ENCODE assay signal across 22 cellular contexts in the genomic region with DNA sequence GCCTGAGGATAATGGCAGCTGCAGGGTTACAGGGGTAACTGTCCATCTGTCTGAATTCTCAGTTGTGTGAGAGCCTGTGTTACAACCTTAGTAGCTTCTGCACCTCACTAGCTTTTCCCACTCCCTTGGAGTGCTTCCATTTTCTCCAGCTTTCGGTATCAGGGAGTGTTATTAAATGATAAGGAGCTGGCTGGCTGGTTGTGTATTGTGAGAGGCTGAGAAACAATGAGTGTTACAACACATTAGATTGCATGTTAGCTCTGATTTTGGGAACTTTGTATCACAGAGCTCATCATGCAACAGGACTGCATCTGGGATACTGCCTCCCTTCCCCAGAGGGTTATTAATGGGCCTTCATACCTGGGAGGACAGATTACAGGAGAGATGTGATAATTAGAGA.
A peak's percentile ranks its signal among the peaks of the same experiment; 100 is the strongest.
DNase-seq lines count a peak whose midpoint lies in the region; ATAC-seq, FAIRE-seq and TF ChIP-seq lines count a peak whose summit lies in the region.
"Had no signal": no experiment of that assay in that cellular context is flagged by ENCODE, and none has a peak within 500 bp of the region (broad histone marks: within the 10 kb centered on the region; RNA-seq: fewer than 3 reads in every experiment).

No MANE protein-coding gene starts in this region.

- H3K27me3 Mint-ChIP-seq in activated CD4-positive, alpha-beta T cell treated with anti-CD3 and anti-CD28 coated beads, Interleukin-2, amount 10 ng/mL, durations not matched to agents 24 days and 14 days, result no peaks in the 10 kb centered on the region
- H3K27me3 Mint-ChIP-seq in chondrocyte (ENCODE audit: low read depth), result no peaks in the 10 kb centered on the region
- H3K27me3 Mint-ChIP-seq: CD4-positive, CD25-positive, alpha-beta regulatory T cell had no signal

- H3K36me3 ChIP-seq in pancreas, result no peaks in the 10 kb centered on the region
- H3K36me3 ChIP-seq: BE2C, HAP-1 had no signal

- TF ChIP-seq CTCF in fibroblast of the aortic adventitia (IDR thresholded peaks at IDR 0.05; ENCODE audit: insufficient read depth, low read length) (no peak), pancreas (IDR thresholded peaks at IDR 0.05) (no peak), chondrocyte (IDR thresholded peaks at IDR 0.05) (no peak)

- FAIRE-seq in pancreas (lab: Jason Lieb, UNC), result no peak
- FAIRE-seq: A204.1, GM12878, HTR-8/SVneo had no signal

- no peak overlapping the region for H3K27ac ChIP-seq in right cardiac atrium (ENCODE audit: low read length)
- no peak overlapping the region for H3K27ac ChIP-seq in pancreas
- H3K27ac ChIP-seq: GM23248 had no signal

- H3K4me3 ChIP-seq in right cardiac atrium (ENCODE audit: low read length) (no peak overlapping the region), fibroblast of the aortic adventitia (ENCODE audit: low read depth, low read length) (no peak overlapping the region), pancreas (no peak overlapping the region)
- H3K4me3 ChIP-seq: GM12878, GM23248, HAP-1 had no signal

- no peak overlapping the region for H3K27ac Mint-ChIP-seq in activated CD4-positive, alpha-beta T cell treated with anti-CD3 and anti-CD28 coated beads, Interleukin-2, amount 10 ng/mL, durations not matched to agents 24 days and 14 days
- H3K27ac Mint-ChIP-seq in chondrocyte (ENCODE audit: unreplicated experiment), result no peak overlapping the region
- H3K27ac Mint-ChIP-seq: CD4-positive, CD25-positive, alpha-beta regulatory T cell had no signal

- intact Hi-C loops in right cardiac atrium (cut with DNase I), result no loop called here
- intact Hi-C loops in cardiac septum (cut with DNase I), result no loop called here
- intact Hi-C loops in pancreas (cut with DNase I), result no loop called here
- intact Hi-C loops in activated CD4-positive, alpha-beta T cell treated with anti-CD3 and anti-CD28 coated beads, Interleukin-2, amount 10 ng/mL, durations not matched to agents 24 days and 14 days (cut with micrococcal nuclease), result no loop called here

- ATAC-seq in right cardiac atrium, result peak; percentile 38 to 89
- ATAC-seq in pancreas, result peak in 3 of 4 donors; percentile 29 to 59 (median 43)
- ATAC-seq: GM12878 had no signal

- H3K9me3 ChIP-seq in right cardiac atrium (ENCODE audit: control insufficient read depth, low read length), result no peaks in the 10 kb centered on the region
- H3K9me3 ChIP-seq in pancreas, result no peaks in the 10 kb centered on the region
- H3K9me3 ChIP-seq: BE2C, HAP-1 had no signal

- H3K36me3 Mint-ChIP-seq in activated CD4-positive, alpha-beta T cell treated with anti-CD3 and anti-CD28 coated beads, Interleukin-2, amount 10 ng/mL, durations not matched to agents 24 days and 14 days (ENCODE audit: low read depth), result no peaks in the 10 kb centered on the region
- no peaks in the 10 kb centered on the region for H3K36me3 Mint-ChIP-seq in chondrocyte (ENCODE audit: low read depth)
- H3K36me3 Mint-ChIP-seq: CD4-positive, CD25-positive, alpha-beta regulatory T cell had no signal

- peaks cover 12% of the 10 kb centered on the region for H3K9me3 Mint-ChIP-seq in activated CD4-positive, alpha-beta T cell treated with anti-CD3 and anti-CD28 coated beads, Interleukin-2, amount 10 ng/mL, durations not matched to agents 24 days and 14 days
- peaks cover 4% of the 10 kb centered on the region for H3K9me3 Mint-ChIP-seq in chondrocyte (ENCODE audit: low read depth)

- H3K4me1 Mint-ChIP-seq in activated CD4-positive, alpha-beta T cell treated with anti-CD3 and anti-CD28 coated beads, Interleukin-2, amount 10 ng/mL, durations not matched to agents 24 days and 14 days, result no peaks in the 10 kb centered on the region
- H3K4me1 Mint-ChIP-seq in chondrocyte (ENCODE audit: low read depth), result peaks cover 11% of the 10 kb centered on the region
- H3K4me1 Mint-ChIP-seq: CD4-positive, CD25-positive, alpha-beta regulatory T cell; CD8-positive, alpha-beta memory T cell had no signal

- 11% methylated on average over 1 of the region's 1 CpG for WGBS in right cardiac atrium
- WGBS in pancreas, 2 donors, result 11 to 19% methylated on average over 1 of the region's 1 CpG

- H3K27me3 ChIP-seq in right cardiac atrium (ENCODE audit: control insufficient read depth, insufficient read depth), result no peaks in the 10 kb centered on the region
- H3K27me3 ChIP-seq in pancreas, result no peaks in the 10 kb centered on the region
- H3K27me3 ChIP-seq: BE2C had no signal

- peaks cover 2% of the 10 kb centered on the region for H3K4me1 ChIP-seq in right cardiac atrium (ENCODE audit: control insufficient read depth, insufficient read depth, low read length)
- no peaks in the 10 kb centered on the region for H3K4me1 ChIP-seq in pancreas
- H3K4me1 ChIP-seq: BE2C, HAP-1 had no signal

- H3K4me3 Mint-ChIP-seq in activated CD4-positive, alpha-beta T cell treated with anti-CD3 and anti-CD28 coated beads, Interleukin-2, amount 10 ng/mL, durations not matched to agents 24 days and 14 days, result no peak overlapping the region
- no peak overlapping the region for H3K4me3 Mint-ChIP-seq in chondrocyte (ENCODE audit: unreplicated experiment)
- H3K4me3 Mint-ChIP-seq: CD4-positive, CD25-positive, alpha-beta regulatory T cell; CD8-positive, alpha-beta memory T cell had no signal

- DNase-seq in right cardiac atrium, result no peak
- DNase-seq in cardiac septum (ENCODE audit: low spot score), result no peak
- DNase-seq in fibroblast of the aortic adventitia (ENCODE audit: low read depth), result peak; percentile 27
- DNase-seq in pancreas, result no peak
- DNase-seq in activated CD4-positive, alpha-beta T cell treated with anti-CD3 and anti-CD28 coated beads, Interleukin-2, amount 10 ng/mL, durations not matched to agents 24 days and 14 days, result no peak
- DNase-seq in chondrocyte (ENCODE audit: low spot score), result no peak
- DNase-seq: ACHN; BE2C; C1 segment of cervical spinal cord; CD4-positive, CD25-positive, alpha-beta regulatory T cell; CD8-positive, alpha-beta memory T cell; COR-L47; DMS 273 treated with DMSO at 0.1 percent for 48 hours; DMS53; DND-41; EL; GM23248; IMR-90 had no signal
